Comparison of ENCODE assay signal across 18 cellular contexts in the genomic region with DNA sequence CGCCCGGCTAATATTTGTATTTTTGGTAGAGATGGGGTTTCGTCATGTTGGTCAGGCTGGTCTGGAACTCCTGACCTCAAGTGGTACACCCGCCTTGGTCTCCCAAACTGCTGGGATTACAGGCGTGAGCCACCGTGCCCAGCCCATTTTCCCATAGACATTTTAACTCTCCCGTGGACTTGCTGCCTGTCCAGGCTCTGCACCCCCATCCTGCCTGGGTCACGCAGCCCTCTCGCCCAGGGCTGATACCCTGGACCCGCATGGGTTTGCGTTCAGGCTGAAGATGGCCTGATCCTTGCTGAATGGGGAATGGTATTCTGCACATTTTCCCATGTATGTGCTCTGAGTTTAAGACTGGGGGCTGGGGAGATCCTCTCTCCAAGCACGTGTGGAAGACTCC.
"Had no signal": no experiment of that assay in that cellular context is flagged by ENCODE, and none has a peak within 500 bp of the region (broad histone marks: within the 10 kb centered on the region; RNA-seq: fewer than 3 reads in every experiment).

No MANE protein-coding gene starts in this region.

- H3K4me3 Mint-ChIP-seq: activated CD4-positive, alpha-beta memory T cell treated with anti-CD3 and anti-CD28 coated beads, Interleukin-2, amount 10 ng/mL, durations not matched to agents 7 days and 5 days; activated naive CD8-positive, alpha-beta T cell; dendritic cell treated with granulocyte-macrophage colony-stimulating factor and Interleukin-4, amounts not matched to agents 40 ng/mL and 50 ng/mL, for 4 days; stimulated activated effector memory CD8-positive, alpha-beta T cell treated with anti-CD3 and anti-CD28 coated beads, Interleukin-12 subunit alpha, Interleukin-12 subunit beta, amount 100 ng/mL, for 72 hours; WTC11 had no signal

- ATAC-seq: foreskin keratinocyte; pancreas; stimulated activated effector memory CD8-positive, alpha-beta T cell treated with anti-CD3 and anti-CD28 coated beads, Interleukin-12 subunit alpha, Interleukin-12 subunit beta, amount 100 ng/mL, for 72 hours; WTC11 had no signal

- H3K27me3 Mint-ChIP-seq: activated CD4-positive, alpha-beta memory T cell treated with anti-CD3 and anti-CD28 coated beads, Interleukin-2, amount 10 ng/mL, durations not matched to agents 7 days and 5 days; activated naive CD8-positive, alpha-beta T cell had no signal

- H3K27ac Mint-ChIP-seq: activated CD4-positive, alpha-beta memory T cell treated with anti-CD3 and anti-CD28 coated beads, Interleukin-2, amount 10 ng/mL, durations not matched to agents 7 days and 5 days; activated naive CD8-positive, alpha-beta T cell; dendritic cell treated with granulocyte-macrophage colony-stimulating factor and Interleukin-4, amounts not matched to agents 40 ng/mL and 50 ng/mL, for 4 days; stimulated activated effector memory CD8-positive, alpha-beta T cell treated with anti-CD3 and anti-CD28 coated beads, Interleukin-12 subunit alpha, Interleukin-12 subunit beta, amount 100 ng/mL, for 72 hours; WTC11 had no signal

- H3K4me3 ChIP-seq: pancreas, tibial artery, vagina had no signal

- H3K36me3 ChIP-seq: brain microvascular endothelial cell, pancreas had no signal

- H3K9me3 Mint-ChIP-seq: activated CD4-positive, alpha-beta memory T cell treated with anti-CD3 and anti-CD28 coated beads, Interleukin-2, amount 10 ng/mL, durations not matched to agents 7 days and 5 days; dendritic cell treated with granulocyte-macrophage colony-stimulating factor and Interleukin-4, amounts not matched to agents 40 ng/mL and 50 ng/mL, for 4 days; stimulated activated effector memory CD8-positive, alpha-beta T cell treated with anti-CD3 and anti-CD28 coated beads, Interleukin-12 subunit alpha, Interleukin-12 subunit beta, amount 100 ng/mL, for 72 hours; WTC11 had no signal

- H3K9me3 ChIP-seq: pancreas, tibial artery, vagina had no signal

- H3K27ac ChIP-seq: foreskin keratinocyte, pancreas, vagina had no signal

- H3K27me3 ChIP-seq: brain microvascular endothelial cell, foreskin keratinocyte, pancreas, tibial artery, vagina had no signal

- H3K36me3 Mint-ChIP-seq: activated naive CD8-positive, alpha-beta T cell; stimulated activated effector memory CD8-positive, alpha-beta T cell treated with anti-CD3 and anti-CD28 coated beads, Interleukin-12 subunit alpha, Interleukin-12 subunit beta, amount 100 ng/mL, for 72 hours; WTC11 had no signal

- H3K4me1 Mint-ChIP-seq: activated CD4-positive, alpha-beta memory T cell treated with anti-CD3 and anti-CD28 coated beads, Interleukin-2, amount 10 ng/mL, durations not matched to agents 7 days and 5 days had no signal

- H3K4me1 ChIP-seq: foreskin keratinocyte had no signal

- DNase-seq: activated CD4-positive, alpha-beta memory T cell treated with anti-CD3 and anti-CD28 coated beads, Interleukin-2, amount 10 ng/mL, durations not matched to agents 7 days and 5 days; activated CD4-positive, alpha-beta T cell treated with anti-CD3 and anti-CD28 coated beads for 4 hours; activated gamma-delta T cell; activated T-cell treated with anti-CD3 and anti-CD28 coated beads, Interleukin-2, amount 50 U/mL, for 48 hours; cerebellar nuclear complex; effector memory CD4-positive, alpha-beta T cell; glutamatergic neuron; hypothalamus; T-helper 2 cell; tibial artery had no signal
